9 cellular contexts compared by ENCODE assay signal in genomic region chr6:61809004-61809595, GRCh38.
DNase-seq lines count a peak whose midpoint lies in the region; ATAC-seq and TF ChIP-seq lines count a peak whose summit lies in the region.
"Had no signal": no experiment of that assay in that cellular context is flagged by ENCODE, and none has a peak within 500 bp of the region (broad histone marks: within the 10 kb centered on the region; RNA-seq: fewer than 3 reads in every experiment).

No MANE protein-coding gene starts in this region.

- no peak overlapping the region for H3K27ac Mint-ChIP-seq in stimulated activated naive B cell treated with anti-CD40 and anti-IgM and Interleukin-4, amounts not matched to agents 10 μg/mL and 1 μg/mL and 100 μg/mL, for 72 hours
- H3K27ac Mint-ChIP-seq in activated T-helper 2 cell treated with anti-CD3 and anti-CD28 coated beads, Interferon-gamma antibody, Interleukin-2, Interleukin-4, amounts not matched to agents 10 μg/mL and 5 μg/mL and 100 μg/mL, durations not matched to agents 14 hours and 24 hours and 36 hours, result no peak overlapping the region
- no peak overlapping the region for H3K27ac Mint-ChIP-seq in stimulated activated effector memory CD8-positive, alpha-beta T cell treated with anti-CD3 and anti-CD28 coated beads, Interleukin-12 subunit alpha, Interleukin-12 subunit beta, amount 100 ng/mL, for 72 hours

- no peak overlapping the region for H3K27ac ChIP-seq in OCI-LY1 (ENCODE audit: low read depth, low read length, poor library complexity, severe bottlenecking)
- no peak overlapping the region for H3K27ac ChIP-seq in esophagus muscularis mucosa (replicated peaks in 1 of 4)
- H3K27ac ChIP-seq: parathyroid adenoma had no signal

- H3K4me3 Mint-ChIP-seq in stimulated activated naive B cell treated with anti-CD40 and anti-IgM and Interleukin-4, amounts not matched to agents 10 μg/mL and 1 μg/mL and 100 μg/mL, for 72 hours, result no peak overlapping the region
- no peak overlapping the region for H3K4me3 Mint-ChIP-seq in activated T-helper 2 cell treated with anti-CD3 and anti-CD28 coated beads, Interferon-gamma antibody, Interleukin-2, Interleukin-4, amounts not matched to agents 10 μg/mL and 5 μg/mL and 100 μg/mL, durations not matched to agents 14 hours and 24 hours and 36 hours (ENCODE audit: low read depth)
- no peak overlapping the region for H3K4me3 Mint-ChIP-seq in stimulated activated effector memory CD8-positive, alpha-beta T cell treated with anti-CD3 and anti-CD28 coated beads, Interleukin-12 subunit alpha, Interleukin-12 subunit beta, amount 100 ng/mL, for 72 hours

- no peaks in the 10 kb centered on the region for H4K20me1 ChIP-seq in OCI-LY1 (ENCODE audit: insufficient read depth, low read length)

- H3K27me3 ChIP-seq in OCI-LY1 (ENCODE audit: insufficient read depth, low read length) (no peaks in the 10 kb centered on the region), esophagus muscularis mucosa (no peaks in the 10 kb centered on the region)

- peaks cover 0 to 1% of the 10 kb centered on the region in 2 donors for H3K4me1 Mint-ChIP-seq in stimulated activated naive B cell treated with anti-CD40 and anti-IgM and Interleukin-4, amounts not matched to agents 10 μg/mL and 1 μg/mL and 100 μg/mL, for 72 hours
- H3K4me1 Mint-ChIP-seq in activated T-helper 2 cell treated with anti-CD3 and anti-CD28 coated beads, Interferon-gamma antibody, Interleukin-2, Interleukin-4, amounts not matched to agents 10 μg/mL and 5 μg/mL and 100 μg/mL, durations not matched to agents 14 hours and 24 hours and 36 hours (ENCODE audit: low read depth), result no peaks in the 10 kb centered on the region
- H3K4me1 Mint-ChIP-seq in stimulated activated effector memory CD8-positive, alpha-beta T cell treated with anti-CD3 and anti-CD28 coated beads, Interleukin-12 subunit alpha, Interleukin-12 subunit beta, amount 100 ng/mL, for 72 hours, result no peaks in the 10 kb centered on the region

- no peaks in the 10 kb centered on the region for H3F3A ChIP-seq in OCI-LY1 (ENCODE audit: insufficient read depth, low read length)

- DNase-seq in NCI-H1694 treated with DMSO at 0.1 percent for 48 hours (lab: John Stamatoyannopoulos, UW), result peak; percentile 12
- DNase-seq in NCI-H1694 (lab: John Stamatoyannopoulos, UW), result no peak
- DNase-seq in esophagus muscularis mucosa (ENCODE audit: extremely low spot score), result no peak
- DNase-seq in stimulated activated naive B cell treated with anti-CD40 and anti-IgM and Interleukin-4, amounts not matched to agents 10 μg/mL and 1 μg/mL and 100 μg/mL, for 72 hours, result no peak
- DNase-seq in activated T-helper 2 cell treated with anti-CD3 and anti-CD28 coated beads, Interferon-gamma antibody, Interleukin-2, Interleukin-4, amounts not matched to agents 10 μg/mL and 5 μg/mL and 100 μg/mL, durations not matched to agents 14 hours and 24 hours and 36 hours (ENCODE audit: low spot score), result no peak
- no peak for DNase-seq in stimulated activated effector memory CD8-positive, alpha-beta T cell treated with anti-CD3 and anti-CD28 coated beads, Interleukin-12 subunit alpha, Interleukin-12 subunit beta, amount 100 ng/mL, for 72 hours (ENCODE audit: low spot score in 2 of 2)

- H3K9ac ChIP-seq in OCI-LY1 (ENCODE audit: low read length), result no peak overlapping the region
- H3K9ac ChIP-seq: parathyroid adenoma had no signal

- no peak overlapping the region for H3K4me3 ChIP-seq in OCI-LY1 (ENCODE audit: low read depth, low read length, poor library complexity, severe bottlenecking)
- H3K4me3 ChIP-seq in esophagus muscularis mucosa, result no peak overlapping the region

- H2AFZ ChIP-seq in OCI-LY1 (ENCODE audit: low read length), result no peak overlapping the region
- H2AFZ ChIP-seq: parathyroid adenoma had no signal

- no peaks in the 10 kb centered on the region for H3K9me2 ChIP-seq in OCI-LY1 (ENCODE audit: low read depth, low read length)

- no peaks in the 10 kb centered on the region for H3K36me3 ChIP-seq in OCI-LY1 (ENCODE audit: insufficient read depth, low read length)
- H3K36me3 ChIP-seq in esophagus muscularis mucosa, result no peaks in the 10 kb centered on the region

- WGBS in esophagus muscularis mucosa, result 35% methylated on average over 1 of the region's 1 CpG

- TF ChIP-seq CTCF in OCI-LY1 (IDR thresholded peaks at IDR 0.05; ENCODE audit: low read length) (peak; percentile 54), esophagus muscularis mucosa (IDR thresholded peaks at IDR 0.05) (peak in 2 of 3 experiments; percentile 30 to 37)

- peaks cover 7 to 12% of the 10 kb centered on the region in 2 donors for H3K36me3 Mint-ChIP-seq in stimulated activated naive B cell treated with anti-CD40 and anti-IgM and Interleukin-4, amounts not matched to agents 10 μg/mL and 1 μg/mL and 100 μg/mL, for 72 hours
- no peaks in the 10 kb centered on the region for H3K36me3 Mint-ChIP-seq in activated T-helper 2 cell treated with anti-CD3 and anti-CD28 coated beads, Interferon-gamma antibody, Interleukin-2, Interleukin-4, amounts not matched to agents 10 μg/mL and 5 μg/mL and 100 μg/mL, durations not matched to agents 14 hours and 24 hours and 36 hours (ENCODE audit: low read depth)
- H3K36me3 Mint-ChIP-seq in stimulated activated effector memory CD8-positive, alpha-beta T cell treated with anti-CD3 and anti-CD28 coated beads, Interleukin-12 subunit alpha, Interleukin-12 subunit beta, amount 100 ng/mL, for 72 hours, result no peaks in the 10 kb centered on the region

- peaks cover 5 to 7% of the 10 kb centered on the region in 2 donors for H3K9me3 Mint-ChIP-seq in stimulated activated naive B cell treated with anti-CD40 and anti-IgM and Interleukin-4, amounts not matched to agents 10 μg/mL and 1 μg/mL and 100 μg/mL, for 72 hours
- H3K9me3 Mint-ChIP-seq in activated T-helper 2 cell treated with anti-CD3 and anti-CD28 coated beads, Interferon-gamma antibody, Interleukin-2, Interleukin-4, amounts not matched to agents 10 μg/mL and 5 μg/mL and 100 μg/mL, durations not matched to agents 14 hours and 24 hours and 36 hours, result peaks cover 18% of the 10 kb centered on the region
- H3K9me3 Mint-ChIP-seq in stimulated activated effector memory CD8-positive, alpha-beta T cell treated with anti-CD3 and anti-CD28 coated beads, Interleukin-12 subunit alpha, Interleukin-12 subunit beta, amount 100 ng/mL, for 72 hours, result peaks cover 14% of the 10 kb centered on the region

- TF ChIP-seq EP300 in esophagus muscularis mucosa (IDR thresholded peaks at IDR 0.05), result no peak

- H3K79me2 ChIP-seq in OCI-LY1 (ENCODE audit: insufficient read depth, low read length), result no peaks in the 10 kb centered on the region
- H3K79me2 ChIP-seq: parathyroid adenoma had no signal

- intact Hi-C loops in esophagus muscularis mucosa (cut with DNase I), result no loop called here
- intact Hi-C loops in activated T-helper 2 cell treated with anti-CD3 and anti-CD28 coated beads, Interferon-gamma antibody, Interleukin-2, Interleukin-4, amounts not matched to agents 10 μg/mL and 5 μg/mL and 100 μg/mL, durations not matched to agents 14 hours and 24 hours and 36 hours (cut with micrococcal nuclease), result no loop called here

- no peaks in the 10 kb centered on the region for H3K4me1 ChIP-seq in OCI-LY1 (ENCODE audit: insufficient read depth, low read length, severe bottlenecking)
- no peaks in the 10 kb centered on the region for H3K4me1 ChIP-seq in esophagus muscularis mucosa
- H3K4me1 ChIP-seq: parathyroid adenoma had no signal

- H3K27me3 Mint-ChIP-seq in stimulated activated naive B cell treated with anti-CD40 and anti-IgM and Interleukin-4, amounts not matched to agents 10 μg/mL and 1 μg/mL and 100 μg/mL, for 72 hours, result no peaks in the 10 kb centered on the region
- H3K27me3 Mint-ChIP-seq in activated T-helper 2 cell treated with anti-CD3 and anti-CD28 coated beads, Interferon-gamma antibody, Interleukin-2, Interleukin-4, amounts not matched to agents 10 μg/mL and 5 μg/mL and 100 μg/mL, durations not matched to agents 14 hours and 24 hours and 36 hours (ENCODE audit: low read depth), result no peaks in the 10 kb centered on the region

- no peaks in the 10 kb centered on the region for H3K9me3 ChIP-seq in OCI-LY1 (ENCODE audit: low read length)
- no peaks in the 10 kb centered on the region for H3K9me3 ChIP-seq in esophagus muscularis mucosa

- no peak overlapping the region for H3K4me2 ChIP-seq in OCI-LY1 (ENCODE audit: low read length)

- TF ChIP-seq POLR2A in esophagus muscularis mucosa (IDR thresholded peaks at IDR 0.05; ENCODE audit: low read depth), result no peak

- peak; percentile 86 for ATAC-seq in HG03378 (IDR thresholded peaks at IDR 0.05; ENCODE audit: unreplicated experiment)
- peak; percentile 81 to 83 for ATAC-seq in stimulated activated naive B cell treated with anti-CD40 and anti-IgM and Interleukin-4, amounts not matched to agents 10 μg/mL and 1 μg/mL and 100 μg/mL, for 72 hours (replicated peaks)
- no peak for ATAC-seq in stimulated activated effector memory CD8-positive, alpha-beta T cell treated with anti-CD3 and anti-CD28 coated beads, Interleukin-12 subunit alpha, Interleukin-12 subunit beta, amount 100 ng/mL, for 72 hours
